9 cellular contexts compared by ENCODE assay signal in the genomic region with DNA sequence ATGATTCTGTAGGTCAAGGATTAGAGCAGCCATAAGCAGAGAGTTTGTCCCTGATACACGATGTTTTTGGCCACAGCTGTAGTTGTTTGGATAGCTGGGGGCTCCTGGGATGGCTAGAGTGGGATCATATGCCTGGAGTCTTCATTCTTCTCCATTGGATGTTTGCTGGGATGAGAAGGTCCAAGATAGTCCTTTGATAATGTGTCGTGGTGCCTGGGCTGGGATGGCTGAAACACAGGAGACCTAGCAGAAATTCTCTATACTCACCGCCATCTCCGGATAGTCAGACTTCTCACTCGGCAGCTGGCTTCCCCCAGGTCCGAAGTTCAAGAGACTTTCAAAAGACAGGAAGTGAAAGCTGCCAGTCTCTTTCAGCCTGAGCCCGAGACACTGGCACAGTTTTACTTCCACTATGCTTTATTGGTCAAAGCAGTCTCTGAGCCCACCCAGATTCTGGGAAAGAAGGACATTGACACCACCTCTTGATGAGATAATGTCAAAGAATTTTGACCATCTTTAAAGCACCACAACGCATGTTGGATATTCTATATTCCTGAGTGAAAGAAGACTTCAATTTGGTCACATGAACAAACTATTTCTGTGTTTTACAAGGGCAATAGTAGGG. TPM values are rescaled to one million over a fixed set of nuclear protein-coding genes. Genes with fewer than 3 reads are reported as not detected.
DNase-seq lines count a peak whose midpoint lies in the region; ATAC-seq and TF ChIP-seq lines count a peak whose summit lies in the region.
"Had no signal": no experiment of that assay in that cellular context is flagged by ENCODE, and none has a peak within 500 bp of the region (broad histone marks: within the 10 kb centered on the region; RNA-seq: fewer than 3 reads in every experiment).

No MANE protein-coding gene starts in this region.

- H3K79me2 ChIP-seq in mammary epithelial cell (ENCODE audit: insufficient read depth, low read length): no peaks in the 10 kb centered on the region
- peaks cover 11% of the 10 kb centered on the region for H3K79me2 ChIP-seq in osteoblast (ENCODE audit: insufficient read depth, low read length)

- H3K9me3 ChIP-seq in mammary epithelial cell (replicated peaks; ENCODE audit: insufficient read depth, low read length) (no peaks in the 10 kb centered on the region), osteoblast (ENCODE audit: low read depth, low read length) (no peaks in the 10 kb centered on the region)

- peak; percentile 95 for ATAC-seq in GM19455 (IDR thresholded peaks at IDR 0.05; ENCODE audit: unreplicated experiment)
- peak; percentile 97 for ATAC-seq in HG03457 (IDR thresholded peaks at IDR 0.05; ENCODE audit: unreplicated experiment)

- TF ChIP-seq CTCF in mammary epithelial cell (conservative IDR thresholded peaks at IDR 0.05 in 1 of 2, IDR thresholded peaks at IDR 0.05 in 1 of 2; ENCODE audit: extremely low read depth in 1 of 2, insufficient read depth in 1 of 2, low read depth in 1 of 2, low read length in 2 of 2) (no peak), osteoblast (IDR thresholded peaks at IDR 0.05; ENCODE audit: extremely low read depth, low read depth, low read length) (no peak)

- H3K27me3 ChIP-seq in mammary epithelial cell (ENCODE audit: insufficient read depth, low read length) (no peaks in the 10 kb centered on the region), osteoblast (ENCODE audit: insufficient read depth, low read length) (no peaks in the 10 kb centered on the region), H7 (ENCODE audit: control insufficient read depth, insufficient read depth, low read length) (no peaks in the 10 kb centered on the region)
- H3K27me3 ChIP-seq: cardiac muscle cell had no signal

- BruUV-seq in mammary epithelial cell (replicated peaks; lab: Mats Ljungman, UMichigan): no TSS peak

- H4K20me1 ChIP-seq in mammary epithelial cell (ENCODE audit: insufficient read depth, low read length) (no peaks in the 10 kb centered on the region), osteoblast (ENCODE audit: insufficient read depth, low read length) (no peaks in the 10 kb centered on the region)

- H3K4me1 ChIP-seq in mammary epithelial cell (ENCODE audit: insufficient read depth, low read length): peaks cover 3% of the 10 kb centered on the region
- peaks cover 12% of the 10 kb centered on the region for H3K4me1 ChIP-seq in osteoblast (ENCODE audit: insufficient read depth, low read length)

- in situ Hi-C loops in mammary epithelial cell (cut with MboI; ENCODE audit: low sequenced_read_pairs in 2 of 2): loop anchor here (10.0 to 25.0 kb wide), 3 partner anchors 568 to 1098 kb away; no protein-coding TSS in a partner anchor

- dilution Hi-C loops in mammary epithelial cell (cut with HindIII; ENCODE audit: low sequenced_read_pairs): no loop called here

- no peaks in the 10 kb centered on the region for H3K36me3 ChIP-seq in mammary epithelial cell (ENCODE audit: insufficient read depth, low read length)
- H3K36me3 ChIP-seq in osteoblast (ENCODE audit: insufficient read depth, low read length): no peaks in the 10 kb centered on the region
- no peaks in the 10 kb centered on the region for H3K36me3 ChIP-seq in H7 (replicated peaks; ENCODE audit: control insufficient read depth, insufficient read depth, low read length)
- H3K36me3 ChIP-seq: cardiac muscle cell had no signal

- no peak overlapping the region for H3K27ac ChIP-seq in mammary epithelial cell (ENCODE audit: insufficient read depth, low read depth, low read length)
- peak overlapping the region; percentile 36 for H3K27ac ChIP-seq in osteoblast (ENCODE audit: low read depth, low read length)
- H3K27ac ChIP-seq: cardiac muscle cell had no signal

- intact Hi-C loops in mammary epithelial cell (cut with micrococcal nuclease): no loop called here

- H3K4me2 ChIP-seq in mammary epithelial cell (ENCODE audit: insufficient read depth, low read depth, low read length) (peak overlapping the region; percentile 27), osteoblast (ENCODE audit: insufficient read depth, low read length) (peak overlapping the region; percentile 73)

- peak; percentile 20 for DNase-seq in GF-D8 (lab: John Stamatoyannopoulos, UW)
- DNase-seq in mammary epithelial cell: no peak
- no peak for DNase-seq in osteoblast (ENCODE audit: insufficient read length, low spot score, missing footprints)
- no peak for DNase-seq in H7
- no peak for DNase-seq in D341Med (ENCODE audit: low spot score)
- DNase-seq in NCI-H524 (lab: John Stamatoyannopoulos, UW): no peak

- CTCF ChIA-PET in mammary epithelial cell (lab: Charles Lee; ENCODE audit: low non-redundant PET): no interaction called here

- H3K9ac ChIP-seq in mammary epithelial cell (ENCODE audit: insufficient read depth, low read length): no peak overlapping the region

- H3K4me3 ChIP-seq in mammary epithelial cell (replicated peaks in 1 of 3; ENCODE audit: insufficient read depth in 1 of 3, low read depth in 2 of 3, low read length in 3 of 3) (no peak overlapping the region), osteoblast (ENCODE audit: insufficient read depth, low read length) (peak overlapping the region; percentile 69), H7 (ENCODE audit: insufficient read depth, low read depth, low read length) (no peak overlapping the region)
- H3K4me3 ChIP-seq: cardiac muscle cell had no signal

- H2AFZ ChIP-seq in mammary epithelial cell (ENCODE audit: low read depth, low read length) (peak overlapping the region; percentile 68), osteoblast (ENCODE audit: low read length) (peak overlapping the region; percentile 87)

- 37% methylated on average over 8 of the region's 8 CpGs for WGBS in mammary epithelial cell (ENCODE audit: low coverage, missing lambda C conversion rate)

RNA-seq across cellular contexts. Expression of a gene that starts 16.0 kb away (rescaled TPM):
- total RNA-seq in mammary epithelial cell (100 to 1,000 TPM in 1 of 2 donors, 10 to 100 TPM in 1; 65.4 to 171 TPM), osteoblast (535 and 570 TPM in 2 replicates)
- polyA plus RNA-seq in mammary epithelial cell: 16.0 TPM
- polyA minus RNA-seq in mammary epithelial cell: 17.5 TPM
- total RNA-seq in H7 (2014; rRNA removed; shearing (Covaris generic)): 91.0 and 92.7 TPM in 2 replicates
